In the genomic region with DNA sequence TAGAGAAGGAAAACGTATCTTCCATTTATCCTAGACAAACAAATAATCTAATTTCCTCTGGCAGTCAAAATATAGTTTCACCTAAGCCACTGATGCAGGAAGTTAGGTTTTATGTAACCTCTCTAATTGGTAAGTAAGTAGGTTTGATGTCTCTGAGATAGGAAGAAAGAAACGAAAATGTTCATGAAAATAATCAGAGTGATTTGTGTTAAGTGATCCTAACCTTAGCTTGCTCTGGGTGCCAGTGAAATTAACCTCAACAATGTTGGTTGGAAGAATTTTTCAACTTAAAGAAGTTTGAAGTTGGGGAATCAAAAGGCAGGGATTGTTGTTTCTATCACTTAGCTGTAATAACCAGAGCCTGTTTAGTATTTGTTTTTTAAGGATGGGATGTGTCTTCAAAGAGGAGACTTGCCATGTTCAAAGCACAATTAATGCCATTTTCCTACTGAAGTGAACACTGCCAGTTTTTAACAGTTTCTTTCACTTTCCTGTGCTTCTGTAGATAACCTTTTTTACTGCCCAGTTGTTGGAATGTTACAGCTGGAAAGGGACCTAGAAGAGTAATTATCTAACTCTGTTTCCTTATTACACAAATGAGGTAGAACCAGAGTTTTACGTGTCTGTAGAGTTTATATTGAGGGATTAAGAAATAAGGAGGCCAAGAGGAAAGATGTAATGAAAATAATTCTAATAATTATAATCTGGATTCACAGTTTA, we compare ENCODE assay signal across 11 cellular contexts. TPM values are rescaled to one million over a fixed set of nuclear protein-coding genes. Genes with fewer than 3 reads are reported as not detected.
DNase-seq lines count a peak whose midpoint lies in the region; ATAC-seq and TF ChIP-seq lines count a peak whose summit lies in the region.
"Had no signal": no experiment of that assay in that cellular context is flagged by ENCODE, and none has a peak within 500 bp of the region (broad histone marks: within the 10 kb centered on the region; RNA-seq: fewer than 3 reads in every experiment).

No MANE protein-coding gene starts in this region.

- peaks cover 26 to 47% of the 10 kb centered on the region in 2 donors for H3K4me1 ChIP-seq in left lung
- H3K4me1 ChIP-seq in subcutaneous abdominal adipose tissue (ENCODE audit: control insufficient read depth in 5 of 5, insufficient read depth in 5 of 5, low read length in 5 of 5), result peaks cover 0 to 28% (median 22%) of the 10 kb centered on the region in 5 donors

- intact Hi-C loops in activated T-helper 2 cell treated with anti-CD3 and anti-CD28 coated beads, Interferon-gamma antibody, Interleukin-2, Interleukin-4, amounts not matched to agents 10 μg/mL and 5 μg/mL and 100 μg/mL, durations not matched to agents 14 hours and 24 hours and 36 hours (cut with micrococcal nuclease), result no loop called here
- intact Hi-C loops in left lung (cut with DNase I), result no loop called here

- no peaks in the 10 kb centered on the region for H3K36me3 ChIP-seq in left lung
- peaks cover 0 to 6% (median 3%) of the 10 kb centered on the region in 5 donors for H3K36me3 ChIP-seq in subcutaneous abdominal adipose tissue (ENCODE audit: control insufficient read depth in 5 of 5, insufficient read depth in 5 of 5, low read length in 5 of 5)

- no peak for TF ChIP-seq CTCF in left lung (IDR thresholded peaks at IDR 0.05)

- peak overlapping the region; percentile 29 to 54 for H3K27ac ChIP-seq in left lung
- H3K27ac ChIP-seq in subcutaneous abdominal adipose tissue (ENCODE audit: low read depth, low read length), result no peak overlapping the region
- H3K27ac ChIP-seq: 22Rv1 had no signal

- peaks cover 28% of the 10 kb centered on the region for H3K36me3 Mint-ChIP-seq in T-helper 1 cell treated with Interleukin-12 subunit alpha and Interleukin-12 subunit beta and Interleukin-4 antibody, amounts not matched to agents 30 μg/mL and 1 μg/mL, for 36 hours (ENCODE audit: low read depth)
- H3K36me3 Mint-ChIP-seq in activated T-helper 2 cell treated with anti-CD3 and anti-CD28 coated beads, Interferon-gamma antibody, Interleukin-2, Interleukin-4, amounts not matched to agents 10 μg/mL and 5 μg/mL and 100 μg/mL, durations not matched to agents 14 hours and 24 hours and 36 hours (ENCODE audit: low read depth), result peaks cover 71% of the 10 kb centered on the region

- H3K9me3 ChIP-seq in left lung, result no peaks in the 10 kb centered on the region
- no peaks in the 10 kb centered on the region for H3K9me3 ChIP-seq in subcutaneous abdominal adipose tissue (ENCODE audit: control insufficient read depth in 5 of 5, low read length in 5 of 5)

- H3K27me3 Mint-ChIP-seq in T-helper 1 cell treated with Interleukin-12 subunit alpha and Interleukin-12 subunit beta and Interleukin-4 antibody, amounts not matched to agents 30 μg/mL and 1 μg/mL, for 36 hours (ENCODE audit: low read depth), result no peaks in the 10 kb centered on the region
- no peaks in the 10 kb centered on the region for H3K27me3 Mint-ChIP-seq in activated T-helper 2 cell treated with anti-CD3 and anti-CD28 coated beads, Interferon-gamma antibody, Interleukin-2, Interleukin-4, amounts not matched to agents 10 μg/mL and 5 μg/mL and 100 μg/mL, durations not matched to agents 14 hours and 24 hours and 36 hours (ENCODE audit: low read depth)

- no peak overlapping the region for H3K4me3 ChIP-seq in left lung
- H3K4me3 ChIP-seq in subcutaneous abdominal adipose tissue (ENCODE audit: low read depth in 1 of 5, low read length in 5 of 5), result no peak overlapping the region

- no peak for ATAC-seq in left lung

- H3K4me3 Mint-ChIP-seq in T-helper 1 cell treated with Interleukin-12 subunit alpha and Interleukin-12 subunit beta and Interleukin-4 antibody, amounts not matched to agents 30 μg/mL and 1 μg/mL, for 36 hours, result peak overlapping the region; percentile 51
- peak overlapping the region; percentile 63 for H3K4me3 Mint-ChIP-seq in activated T-helper 2 cell treated with anti-CD3 and anti-CD28 coated beads, Interferon-gamma antibody, Interleukin-2, Interleukin-4, amounts not matched to agents 10 μg/mL and 5 μg/mL and 100 μg/mL, durations not matched to agents 14 hours and 24 hours and 36 hours (ENCODE audit: low read depth)

- peak overlapping the region in 3 of 5 donors; percentile 18 to 38 (median 35) for H3K9ac ChIP-seq in subcutaneous abdominal adipose tissue (ENCODE audit: low read length in 5 of 5)

- peaks cover 35% of the 10 kb centered on the region for H3K4me1 Mint-ChIP-seq in T-helper 1 cell treated with Interleukin-12 subunit alpha and Interleukin-12 subunit beta and Interleukin-4 antibody, amounts not matched to agents 30 μg/mL and 1 μg/mL, for 36 hours (ENCODE audit: low read depth)
- peaks cover 52% of the 10 kb centered on the region for H3K4me1 Mint-ChIP-seq in activated T-helper 2 cell treated with anti-CD3 and anti-CD28 coated beads, Interferon-gamma antibody, Interleukin-2, Interleukin-4, amounts not matched to agents 10 μg/mL and 5 μg/mL and 100 μg/mL, durations not matched to agents 14 hours and 24 hours and 36 hours (ENCODE audit: low read depth)

- H3K27me3 ChIP-seq in left lung (no peaks in the 10 kb centered on the region), subcutaneous abdominal adipose tissue (ENCODE audit: control insufficient read depth in 5 of 5, insufficient read depth in 4 of 5, low read length in 5 of 5) (no peaks in the 10 kb centered on the region)

- DNase-seq in T-helper 1 cell (no peak), left lung (no peak), globus pallidus (ENCODE audit: low spot score) (no peak), NCI-H510A (lab: John Stamatoyannopoulos, UW) (no peak), RKO (ENCODE audit: low spot score) (no peak)
- no peak for DNase-seq in activated T-helper 2 cell treated with anti-CD3 and anti-CD28 coated beads, Interferon-gamma antibody, Interleukin-2, Interleukin-4, amounts not matched to agents 10 μg/mL and 5 μg/mL and 100 μg/mL, durations not matched to agents 14 hours and 24 hours and 36 hours (ENCODE audit: low spot score)
- DNase-seq: activated CD4-positive, CD25-positive, alpha-beta regulatory T cell; effector CD8-positive, alpha-beta T cell had no signal

- H3K9me3 Mint-ChIP-seq in T-helper 1 cell treated with Interleukin-12 subunit alpha and Interleukin-12 subunit beta and Interleukin-4 antibody, amounts not matched to agents 30 μg/mL and 1 μg/mL, for 36 hours, result peaks cover 3% of the 10 kb centered on the region
- peaks cover 9% of the 10 kb centered on the region for H3K9me3 Mint-ChIP-seq in activated T-helper 2 cell treated with anti-CD3 and anti-CD28 coated beads, Interferon-gamma antibody, Interleukin-2, Interleukin-4, amounts not matched to agents 10 μg/mL and 5 μg/mL and 100 μg/mL, durations not matched to agents 14 hours and 24 hours and 36 hours

- peak overlapping the region; percentile 76 for H3K27ac Mint-ChIP-seq in T-helper 1 cell treated with Interleukin-12 subunit alpha and Interleukin-12 subunit beta and Interleukin-4 antibody, amounts not matched to agents 30 μg/mL and 1 μg/mL, for 36 hours
- peak overlapping the region; percentile 74 for H3K27ac Mint-ChIP-seq in activated T-helper 2 cell treated with anti-CD3 and anti-CD28 coated beads, Interferon-gamma antibody, Interleukin-2, Interleukin-4, amounts not matched to agents 10 μg/mL and 5 μg/mL and 100 μg/mL, durations not matched to agents 14 hours and 24 hours and 36 hours

RNA-seq across cellular contexts. Expression of gene HIPK1, which starts 18.4 kb away (rescaled TPM):
- total RNA-seq in activated T-helper 2 cell treated with anti-CD3 and anti-CD28 coated beads, Interferon-gamma antibody, Interleukin-2, Interleukin-4, amounts not matched to agents 10 μg/mL and 5 μg/mL and 100 μg/mL, durations not matched to agents 14 hours and 24 hours and 36 hours, result 108 and 111 TPM in 2 replicates
- total RNA-seq in left lung, result 10 to 100 TPM; 61.1 to 77.4 TPM

RNA-seq across cellular contexts. Expression of gene OLFML3, which starts 31.7 kb away (rescaled TPM):
- 0.11 and 0.18 TPM in 2 replicates for total RNA-seq in activated T-helper 2 cell treated with anti-CD3 and anti-CD28 coated beads, Interferon-gamma antibody, Interleukin-2, Interleukin-4, amounts not matched to agents 10 μg/mL and 5 μg/mL and 100 μg/mL, durations not matched to agents 14 hours and 24 hours and 36 hours
- 10 to 100 TPM; 53.8 to 74.2 TPM for total RNA-seq in left lung

RNA-seq across cellular contexts. Expression of gene DCLRE1B, which starts 42.4 kb away (rescaled TPM):
- total RNA-seq in activated T-helper 2 cell treated with anti-CD3 and anti-CD28 coated beads, Interferon-gamma antibody, Interleukin-2, Interleukin-4, amounts not matched to agents 10 μg/mL and 5 μg/mL and 100 μg/mL, durations not matched to agents 14 hours and 24 hours and 36 hours, result 18.8 and 20.8 TPM in 2 replicates
- total RNA-seq in left lung, result 1 to 10 TPM; 7.3 to 9.1 TPM

RNA-seq across cellular contexts. Expression of gene AP4B1, which starts 42.9 kb away (rescaled TPM):
- total RNA-seq in activated T-helper 2 cell treated with anti-CD3 and anti-CD28 coated beads, Interferon-gamma antibody, Interleukin-2, Interleukin-4, amounts not matched to agents 10 μg/mL and 5 μg/mL and 100 μg/mL, durations not matched to agents 14 hours and 24 hours and 36 hours, result 42.0 and 45.9 TPM in 2 replicates
- total RNA-seq in left lung, result 10 to 100 TPM; 15.4 to 21.2 TPM

Comparison
In these comparisons a context has a peak if more than half of its experiments do, and no peak if none do; other contexts are left out.
1. RNA of gene OLFML3, which starts 31.7 kb away (total RNA-seq): 53.8 to 74.2 TPM in left lung; 0.11 to 0.18 TPM in activated T-helper 2 cell treated with anti-CD3 and anti-CD28 coated beads, Interferon-gamma antibody, Interleukin-2, Interleukin-4, amounts not matched to agents 10 μg/mL and 5 μg/mL and 100 μg/mL, durations not matched to agents 14 hours and 24 hours and 36 hours; every median in the first group is over 10 times any median in the second.